Comparison of ENCODE assay signal across 19 cellular contexts in genomic region chr1:31227891-31228290, GRCh38. TPM values are rescaled to one million over a fixed set of nuclear protein-coding genes. Genes with fewer than 3 reads are reported as not detected.
A peak's percentile ranks its signal among the peaks of the same experiment; 100 is the strongest.
DNase-seq lines count a peak whose midpoint lies in the region; ATAC-seq and TF ChIP-seq lines count a peak whose summit lies in the region.
"Had no signal": no experiment of that assay in that cellular context is flagged by ENCODE, and none has a peak within 500 bp of the region (broad histone marks: within the 10 kb centered on the region; RNA-seq: fewer than 3 reads in every experiment).

No MANE protein-coding gene starts in this region.

- H3K27ac Mint-ChIP-seq in activated naive CD4-positive, alpha-beta T cell treated with anti-CD3 and anti-CD28 coated beads, Interleukin-2, amount 10 ng/mL, durations not matched to agents 7 days and 5 days: no peak overlapping the region
- no peak overlapping the region for H3K27ac Mint-ChIP-seq in activated T-cell treated with anti-CD3 and anti-CD28 coated beads, Interleukin-2, amount 50 U/mL, for 24 hours
- H3K27ac Mint-ChIP-seq: activated naive CD8-positive, alpha-beta T cell; CD14-positive monocyte; H9 had no signal

- no peak for TF ChIP-seq CTCF in dorsolateral prefrontal cortex (IDR thresholded peaks at IDR 0.05 in 54 of 56, conservative IDR thresholded peaks at IDR 0.05 in 2 of 56; ENCODE audit: low read depth in 1 of 56, partially characterized antibody in 56 of 56)

- ATAC-seq in GM18502 (IDR thresholded peaks at IDR 0.05; ENCODE audit: poor library complexity, unreplicated experiment): no peak

- H3K4me3 Mint-ChIP-seq in activated naive CD4-positive, alpha-beta T cell treated with anti-CD3 and anti-CD28 coated beads, Interleukin-2, amount 10 ng/mL, durations not matched to agents 7 days and 5 days: no peak overlapping the region
- H3K4me3 Mint-ChIP-seq in activated T-cell treated with anti-CD3 and anti-CD28 coated beads, Interleukin-2, amount 50 U/mL, for 24 hours: no peak overlapping the region
- H3K4me3 Mint-ChIP-seq: activated naive CD8-positive, alpha-beta T cell; CD14-positive monocyte; H9 had no signal

- H3K9me3 Mint-ChIP-seq in activated naive CD4-positive, alpha-beta T cell treated with anti-CD3 and anti-CD28 coated beads, Interleukin-2, amount 10 ng/mL, durations not matched to agents 7 days and 5 days: no peaks in the 10 kb centered on the region
- H3K9me3 Mint-ChIP-seq in activated T-cell treated with anti-CD3 and anti-CD28 coated beads, Interleukin-2, amount 50 U/mL, for 24 hours: no peaks in the 10 kb centered on the region
- H3K9me3 Mint-ChIP-seq: H9 had no signal

- no peaks in the 10 kb centered on the region for H3K4me1 Mint-ChIP-seq in activated naive CD4-positive, alpha-beta T cell treated with anti-CD3 and anti-CD28 coated beads, Interleukin-2, amount 10 ng/mL, durations not matched to agents 7 days and 5 days
- no peaks in the 10 kb centered on the region for H3K4me1 Mint-ChIP-seq in activated T-cell treated with anti-CD3 and anti-CD28 coated beads, Interleukin-2, amount 50 U/mL, for 24 hours (ENCODE audit: low read depth)
- H3K4me1 Mint-ChIP-seq: CD14-positive monocyte had no signal

- H3K4me3 ChIP-seq in HAP-1: no peak overlapping the region
- peak overlapping the region in 1 of 59 donors; percentile 5 for H3K4me3 ChIP-seq in dorsolateral prefrontal cortex
- H3K4me3 ChIP-seq: colonic mucosa, lung had no signal

- H3K27ac ChIP-seq in dorsolateral prefrontal cortex: peak overlapping the region in 53 of 59 donors; percentile 8 to 80 (median 61)
- H3K27ac ChIP-seq: colonic mucosa, neutrophil had no signal

- H3K27me3 ChIP-seq in HAP-1 (ENCODE audit: low read depth) (no peaks in the 10 kb centered on the region), dorsolateral prefrontal cortex (peaks cover 0 to 4% (median 0%) of the 10 kb centered on the region in 45 donors)
- H3K27me3 ChIP-seq: colonic mucosa had no signal

- CTCF ChIA-PET in activated naive CD4-positive, alpha-beta T cell treated with anti-CD3 and anti-CD28 coated beads, Interleukin-2, amount 10 ng/mL, durations not matched to agents 7 days and 5 days (lab: Charles Lee): no interaction called here

- no peaks in the 10 kb centered on the region for H3K36me3 Mint-ChIP-seq in activated naive CD4-positive, alpha-beta T cell treated with anti-CD3 and anti-CD28 coated beads, Interleukin-2, amount 10 ng/mL, durations not matched to agents 7 days and 5 days
- H3K36me3 Mint-ChIP-seq in activated T-cell treated with anti-CD3 and anti-CD28 coated beads, Interleukin-2, amount 50 U/mL, for 24 hours (ENCODE audit: low read depth): no peaks in the 10 kb centered on the region
- H3K36me3 Mint-ChIP-seq: activated naive CD8-positive, alpha-beta T cell; CD14-positive monocyte had no signal

- no peaks in the 10 kb centered on the region for H3K36me3 ChIP-seq in HAP-1 (replicated peaks)
- H3K36me3 ChIP-seq: colonic mucosa, neutrophil had no signal

- in situ Hi-C loops in HAP-1 (cut with MboI; ENCODE audit: low sequenced_read_pairs): no loop called here

- no peaks in the 10 kb centered on the region; the same call in 1 of the 2 replicates for H3K4me1 ChIP-seq in HAP-1

- no peaks in the 10 kb centered on the region for H3K9me3 ChIP-seq in HAP-1
- H3K9me3 ChIP-seq: colonic mucosa, neutrophil had no signal

- intact Hi-C loops in dorsolateral prefrontal cortex (cut with DNase I): no loop called here

- DNase-seq in HAP-1 (ENCODE audit: low spot score in 2 of 2): peak; percentile 35 to 62
- DNase-seq in NCI-H69 (lab: John Stamatoyannopoulos, UW): peak; percentile 81
- DNase-seq in dorsolateral prefrontal cortex: peak in 9 of 10 donors; percentile 64 to 84 (median 75)
- peak; percentile 32 for DNase-seq in pons (ENCODE audit: low spot score)
- DNase-seq in NK-92 (lab: John Stamatoyannopoulos, UW; ENCODE audit: unreplicated experiment): no peak
- DNase-seq in activated naive CD4-positive, alpha-beta T cell treated with anti-CD3 and anti-CD28 coated beads, Interleukin-2, amount 10 ng/mL, durations not matched to agents 7 days and 5 days: no peak
- no peak for DNase-seq in activated T-cell treated with anti-CD3 and anti-CD28 coated beads, Interleukin-2, amount 50 U/mL, for 24 hours
- DNase-seq: activated CD8-positive, alpha-beta memory T cell treated with anti-CD3 and anti-CD28 coated beads, Interleukin-2, amount 50 U/mL, for 48 hours; colonic mucosa; H9; KG1; NCI-H2171; small intestine; T-helper 1 cell had no signal

- H3K27me3 Mint-ChIP-seq in activated naive CD4-positive, alpha-beta T cell treated with anti-CD3 and anti-CD28 coated beads, Interleukin-2, amount 10 ng/mL, durations not matched to agents 7 days and 5 days: peaks cover 15% of the 10 kb centered on the region
- peaks cover 4% of the 10 kb centered on the region for H3K27me3 Mint-ChIP-seq in activated T-cell treated with anti-CD3 and anti-CD28 coated beads, Interleukin-2, amount 50 U/mL, for 24 hours
- H3K27me3 Mint-ChIP-seq: activated naive CD8-positive, alpha-beta T cell had no signal

RNA-seq across cellular contexts. Expression of gene NKAIN1, which starts 11.8 kb away (rescaled TPM):
- total RNA-seq in dorsolateral prefrontal cortex: 10 to 100 TPM in 84 of 120 experiments, 1 to 10 TPM in 36; 3.6 to 42.1 (median 11.7) TPM
- total RNA-seq: lung had no signal

Comparison
In these comparisons a context has a peak if more than half of its experiments do, and no peak if none do; other contexts are left out.
1. DNase-seq: peak in HAP-1 (2 of 2), NCI-H69 (single experiment), dorsolateral prefrontal cortex (9 of 10) and pons (single experiment); none in NK-92 (single experiment), activated naive CD4-positive, alpha-beta T cell treated with anti-CD3 and anti-CD28 coated beads, Interleukin-2, amount 10 ng/mL, durations not matched to agents 7 days and 5 days (single experiment) and activated T-cell treated with anti-CD3 and anti-CD28 coated beads, Interleukin-2, amount 50 U/mL, for 24 hours (single experiment).